9 cellular contexts compared by ENCODE assay signal in the genomic region with DNA sequence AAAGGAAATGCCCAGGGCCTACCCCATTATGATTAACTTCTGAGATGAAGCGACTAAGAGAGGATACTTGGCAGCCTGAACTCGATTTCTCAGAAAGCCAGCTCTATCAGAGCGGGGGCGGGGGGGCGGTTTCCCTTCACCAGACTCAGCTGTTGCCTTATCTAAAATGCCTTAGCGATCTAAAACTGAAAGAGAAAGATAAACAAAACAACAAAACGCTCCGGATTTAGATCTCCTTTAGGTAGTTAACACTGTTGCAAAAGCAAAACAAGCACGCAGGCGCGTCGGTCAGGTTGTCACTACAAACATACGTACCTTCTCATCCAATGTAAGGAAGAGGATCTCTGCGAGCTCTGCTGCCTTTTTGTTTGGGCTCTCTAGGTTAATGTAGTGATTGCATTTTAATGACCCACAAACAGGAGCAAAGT. TPM values are rescaled to one million over a fixed set of nuclear protein-coding genes. Genes with fewer than 3 reads are reported as not detected.
DNase-seq lines count a peak whose midpoint lies in the region; ATAC-seq and TF ChIP-seq lines count a peak whose summit lies in the region.
"Had no signal": no experiment of that assay in that cellular context is flagged by ENCODE, and none has a peak within 500 bp of the region (broad histone marks: within the 10 kb centered on the region; RNA-seq: fewer than 3 reads in every experiment).

No MANE protein-coding gene starts in this region.

- H3K27me3 Mint-ChIP-seq in naive B cell, result peaks cover 38 to 59% (median 48%) of the 10 kb centered on the region in 3 donors

- CTCF ChIA-PET in AG04449 (lab: Yijun Ruan, JAX), result no interaction called here

- TF ChIP-seq CTCF in AG04449 (IDR thresholded peaks at IDR 0.05; ENCODE audit: insufficient read depth, low read length, missing control alignments) (no peak), esophagus muscularis mucosa (IDR thresholded peaks at IDR 0.05) (no peak), thyroid gland (IDR thresholded peaks at IDR 0.05) (no peak)

- peak overlapping the region in 3 of 6 donors; percentile 55 to 90 (median 66) for H3K27ac Mint-ChIP-seq in naive B cell

- DNase-seq in AG04449 (ENCODE audit: low read depth, low spot score), result no peak
- DNase-seq in activated CD4-positive, alpha-beta T cell treated with anti-CD3 and anti-CD28 coated beads, Interleukin-2, amount 50 U/mL, for 4 hours, result peak; percentile 26 to 29
- no peak for DNase-seq in esophagus muscularis mucosa (ENCODE audit: extremely low spot score)
- DNase-seq in naive B cell, result peak; percentile 34
- peak; percentile 66 to 70 for DNase-seq in thyroid gland

- TF ChIP-seq EP300 in esophagus muscularis mucosa (IDR thresholded peaks at IDR 0.05), result no peak

- peaks cover 11 to 25% (median 16%) of the 10 kb centered on the region in 4 donors for H3K4me1 ChIP-seq in esophagus muscularis mucosa
- peaks cover 19 to 42% of the 10 kb centered on the region in 2 donors for H3K4me1 ChIP-seq in thyroid gland

- intact Hi-C loops in esophagus muscularis mucosa (cut with DNase I), result loop anchor here (5.0 kb wide), 1 partner anchor 251 kb away; no protein-coding TSS in a partner anchor
- intact Hi-C loops in thyroid gland (cut with DNase I), result no loop called here

- 3% methylated on average over 14 of the region's 14 CpGs for WGBS in esophagus muscularis mucosa
- 1 to 2% methylated on average over 14 of the region's 14 CpGs for WGBS in thyroid gland, 2 donors

- ATAC-seq in GM18907 (IDR thresholded peaks at IDR 0.05; ENCODE audit: unreplicated experiment) (peak; percentile 50), HG03378 (IDR thresholded peaks at IDR 0.05; ENCODE audit: unreplicated experiment) (peak; percentile 44), naive B cell (ENCODE audit: low read depth in 2 of 2) (peak; percentile 38 to 47), GM19023 (IDR thresholded peaks at IDR 0.05; ENCODE audit: unreplicated experiment) (no peak)

- no peaks in the 10 kb centered on the region for H3K27me3 ChIP-seq in esophagus muscularis mucosa
- no peaks in the 10 kb centered on the region for H3K27me3 ChIP-seq in thyroid gland

- peak overlapping the region; percentile 81 to 93 (median 86) for H3K4me3 Mint-ChIP-seq in naive B cell

- no peak for TF ChIP-seq POLR2A in esophagus muscularis mucosa (IDR thresholded peaks at IDR 0.05; ENCODE audit: low read depth)
- peak in 1 of 2 donors; percentile 46 for TF ChIP-seq POLR2A in thyroid gland (IDR thresholded peaks at IDR 0.05)

- H3K9me3 Mint-ChIP-seq in naive B cell, result peaks cover 0 to 7% (median 3%) of the 10 kb centered on the region in 7 donors

- H3K4me3 ChIP-seq in AG04449 (ENCODE audit: low read depth, low read length) (peak overlapping the region; percentile 6; the same call in 1 of the 2 replicates), esophagus muscularis mucosa (peak overlapping the region; percentile 73 to 97 (median 86)), thyroid gland (replicated peaks in 1 of 3) (peak overlapping the region; percentile 72 to 94 (median 94))

- H3K27ac ChIP-seq in esophagus muscularis mucosa (replicated peaks in 1 of 4) (peak overlapping the region; percentile 79 to 87 (median 84)), thyroid gland (peak overlapping the region; percentile 90 to 95 (median 91))
- H3K27ac ChIP-seq: neutrophil had no signal

- no peaks in the 10 kb centered on the region for H3K36me3 ChIP-seq in esophagus muscularis mucosa
- no peaks in the 10 kb centered on the region for H3K36me3 ChIP-seq in thyroid gland
- H3K36me3 ChIP-seq: neutrophil had no signal

- POLR2A ChIA-PET in AG04449 (lab: Yijun Ruan, JAX), result no interaction called here

- peaks cover 0 to under 1% of the 10 kb centered on the region in 2 donors for H3K36me3 Mint-ChIP-seq in naive B cell

- H3K9me3 ChIP-seq in esophagus muscularis mucosa (no peaks in the 10 kb centered on the region), thyroid gland (no peaks in the 10 kb centered on the region)
- H3K9me3 ChIP-seq: neutrophil had no signal

- H3K4me1 Mint-ChIP-seq in naive B cell, result peaks cover 8 to 14% (median 11%) of the 10 kb centered on the region in 3 donors

RNA-seq across cellular contexts. Expression of a gene that starts 1.1 kb away (rescaled TPM):
- total RNA-seq in esophagus muscularis mucosa (10 to 100 TPM in 3 of 4 donors, 1 to 10 TPM in 1; 8.3 to 33.8 (median 21.6) TPM), thyroid gland (10 to 100 TPM; 31.9 to 44.2 (median 37.5) TPM)
- 1 to 10 TPM in 5 of 6 donors, under 1 TPM in 1; 0.92 to 4.7 (median 1.5) TPM for polyA plus RNA-seq in naive B cell (ENCODE audit: low read depth in 6 of 6)

Comparison
In these comparisons a context has a peak if more than half of its experiments do, and no peak if none do; other contexts are left out.
1. DNase-seq: peak in activated CD4-positive, alpha-beta T cell treated with anti-CD3 and anti-CD28 coated beads, Interleukin-2, amount 50 U/mL, for 4 hours (2 of 2), naive B cell (single experiment) and thyroid gland (2 of 2); none in AG04449 (single experiment) and esophagus muscularis mucosa (single experiment).
2. H3K4me3 ChIP-seq: peak in every context shown above with its lines; median percentile 94 in thyroid gland; 86 in esophagus muscularis mucosa; 6 in AG04449.